8 cellular contexts compared by ENCODE assay signal in the genomic region with DNA sequence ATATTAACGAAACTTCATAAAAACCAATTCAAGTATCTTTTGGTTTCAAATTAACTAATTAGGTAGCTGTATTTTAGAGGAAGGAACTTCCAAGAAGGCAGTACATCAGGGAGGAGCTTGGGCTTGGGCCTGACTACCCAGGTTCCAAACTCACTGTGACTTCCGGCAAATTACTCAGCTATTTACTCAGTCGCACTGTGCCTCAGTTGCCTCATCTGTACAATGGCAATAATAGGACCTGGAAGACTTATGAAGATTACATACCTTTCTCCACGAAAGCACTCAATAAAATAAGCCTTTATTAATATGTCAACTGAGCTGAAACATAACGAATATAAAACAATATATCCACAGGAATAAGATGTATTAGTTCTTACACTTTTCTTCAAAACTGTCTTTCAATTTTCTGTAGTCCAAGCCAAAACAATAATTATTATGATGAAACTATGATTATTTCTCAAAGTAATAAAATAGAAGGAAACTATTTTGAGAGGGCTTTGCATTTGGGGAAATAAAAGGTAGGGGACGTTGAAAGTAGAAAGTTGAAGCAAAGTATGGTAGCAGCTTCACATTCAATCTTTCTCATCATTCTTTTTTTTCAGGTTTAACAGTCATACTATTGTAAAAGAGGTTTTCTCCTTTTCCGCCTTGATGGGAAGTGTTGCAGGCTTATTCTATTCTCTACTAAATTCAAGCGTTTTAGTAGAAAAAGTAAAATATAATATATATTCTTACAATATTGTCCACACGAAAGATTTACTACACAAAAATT. TPM values are rescaled to one million over a fixed set of nuclear protein-coding genes. Genes with fewer than 3 reads are reported as not detected.
DNase-seq lines count a peak whose midpoint lies in the region; ATAC-seq, FAIRE-seq and TF ChIP-seq lines count a peak whose summit lies in the region.

No MANE protein-coding gene starts in this region.

- peak overlapping the region; percentile 48 for H3K9ac ChIP-seq in parathyroid adenoma

- ATAC-seq in GM19351 (IDR thresholded peaks at IDR 0.05; ENCODE audit: unreplicated experiment) (no peak), HG03045 (IDR thresholded peaks at IDR 0.05; ENCODE audit: unreplicated experiment) (no peak), sciatic nerve (no peak), HG02981 (IDR thresholded peaks at IDR 0.05; ENCODE audit: unreplicated experiment) (no peak)

- H3K27me3 ChIP-seq in parathyroid adenoma (ENCODE audit: control insufficient read depth, insufficient read depth, low read length) = no peaks in the 10 kb centered on the region

- H3K36me3 ChIP-seq in parathyroid adenoma (ENCODE audit: control insufficient read depth, insufficient read depth, low read length) = no peaks in the 10 kb centered on the region

- intact Hi-C loops in sciatic nerve (cut with DNase I) = no loop called here

- DNase-seq in DMS53 treated with DMSO at 0.1 percent for 48 hours (lab: John Stamatoyannopoulos, UW; ENCODE audit: unreplicated experiment) = peak; percentile 50
- no peak for DNase-seq in RCC 7860 (ENCODE audit: low spot score)
- no peak for DNase-seq in epithelial cell of prostate (ENCODE audit: low read depth, low spot score)
- no peak for DNase-seq in sciatic nerve (ENCODE audit: low spot score)

- H3K27ac ChIP-seq in epithelial cell of prostate = peak overlapping the region; percentile 53
- H3K27ac ChIP-seq in parathyroid adenoma = peak overlapping the region; percentile 88

- peak; percentile 47 for FAIRE-seq in RCC 7860 (lab: Jason Lieb, UNC)

- H3K4me3 ChIP-seq in parathyroid adenoma (ENCODE audit: low read depth, low read length) = peak overlapping the region; percentile 65

- no peak for TF ChIP-seq CTCF in parathyroid adenoma (IDR thresholded peaks at IDR 0.05)

- peak overlapping the region; percentile 66 for H3K4me2 ChIP-seq in parathyroid adenoma (ENCODE audit: low read length)

- H3K79me2 ChIP-seq in parathyroid adenoma = no peaks in the 10 kb centered on the region

- peak overlapping the region; percentile 96 for H2AFZ ChIP-seq in parathyroid adenoma

- no peaks in the 10 kb centered on the region for H3K4me1 ChIP-seq in parathyroid adenoma

- H3K9me3 ChIP-seq in parathyroid adenoma (ENCODE audit: control insufficient read depth, low read length) = no peaks in the 10 kb centered on the region

RNA-seq across cellular contexts. Expression of gene EBLN1, which starts 10.5 kb away (rescaled TPM):
- not detected for total RNA-seq in sciatic nerve
